ENCODE assay signal across 1 cellular context in genomic region chr18:63949068-63949737, GRCh38.
TF ChIP-seq lines count a peak whose summit lies in the region.

Gene HMSD (plus strand): TSS chr18:63949301. CDS start chr18:63953456, 4,155 bp downstream.

TF ChIP-seq in HEK293, 187 proteins besides CTCF, POLR2A, EP300 and RAD21 (continued from another document):
- no peak for TF ChIP-seq PRDM10 (tag by site-specific recombination; IDR thresholded peaks at IDR 0.05)
- TF ChIP-seq GLIS1 (tag by site-specific recombination; IDR thresholded peaks at IDR 0.05), result peak; percentile 27; the same call in 1 of the 2 replicates
- TF ChIP-seq KLF16 (tag by site-specific recombination; IDR thresholded peaks at IDR 0.05), result no peak
- TF ChIP-seq BCL11B (tag by site-specific recombination; IDR thresholded peaks at IDR 0.05; ENCODE audit: low read depth), result no peak
- TF ChIP-seq PRDM1 (tag by site-specific recombination; IDR thresholded peaks at IDR 0.05), result 0 out of 2 replicates have a peak, but pooled peaks have one; percentile 21
- 0 out of 2 replicates have a peak, but pooled peaks have one; percentile 15 for TF ChIP-seq ZNF335 (tag by site-specific recombination; conservative IDR thresholded peaks at IDR 0.05)
- peak; percentile 91 for TF ChIP-seq SCRT1 (tag by site-specific recombination; IDR thresholded peaks at IDR 0.05; ENCODE audit: borderline replicate concordance)
- TF ChIP-seq GLIS2 (tag by site-specific recombination; IDR thresholded peaks at IDR 0.05), result peak; percentile 61
- TF ChIP-seq PRDM4 (tag by site-specific recombination; IDR thresholded peaks at IDR 0.05), result no peak
- no peak for TF ChIP-seq ZBTB7A (tag by site-specific recombination; IDR thresholded peaks at IDR 0.05; ENCODE audit: low read depth)
- TF ChIP-seq SCRT2 (tag by site-specific recombination; IDR thresholded peaks at IDR 0.05), result peak; percentile 99
TF ChIP-seq in HEK293: peak in this region for 14.
